Comparison of ENCODE assay signal across 8 cellular contexts in genomic region chr1:226738995-226739695, GRCh38. TPM values are rescaled to one million over a fixed set of nuclear protein-coding genes. Genes with fewer than 3 reads are reported as not detected.
DNase-seq lines count a peak whose midpoint lies in the region; ATAC-seq and TF ChIP-seq lines count a peak whose summit lies in the region.

Gene ITPKB (minus strand): TSS chr1:226739282. CDS start chr1:226737458, 1,824 bp downstream.

- H3K79me2 ChIP-seq in PC-9 (ENCODE audit: low read depth): peaks cover 27% of the 10 kb centered on the region

- H3K27me3 ChIP-seq in PC-9 (ENCODE audit: insufficient read depth, low read depth): no peaks in the 10 kb centered on the region
- H3K27me3 ChIP-seq in upper lobe of left lung: no peaks in the 10 kb centered on the region

- peaks cover 11% of the 10 kb centered on the region for H3K4me1 Mint-ChIP-seq in activated T-helper 17 cell treated with anti-CD3 and anti-CD28 coated beads, Interleukin-2, amount 50 U/mL, for 72 hours
- peaks cover 10% of the 10 kb centered on the region for H3K4me1 Mint-ChIP-seq in nephron

- H3K36me3 ChIP-seq in PC-9 (ENCODE audit: low read depth) (peaks cover 4% of the 10 kb centered on the region; the same call in 1 of the 2 replicates), upper lobe of left lung (peaks cover 0 to 16% (median 4%) of the 10 kb centered on the region in 4 donors)

- peak within 1 kb of the TSS; percentile 94 for H3K4me2 ChIP-seq in PC-9

- TF ChIP-seq POLR2A in upper lobe of left lung (IDR thresholded peaks at IDR 0.05): peak in 2 of 4 donors; percentile 36 to 53

- peak within 1 kb of the TSS; percentile 83 for H3K4me3 Mint-ChIP-seq in activated T-helper 17 cell treated with anti-CD3 and anti-CD28 coated beads, Interleukin-2, amount 50 U/mL, for 72 hours
- H3K4me3 Mint-ChIP-seq in nephron: peak within 1 kb of the TSS; percentile 87 to 96 (median 95)

- POLR2A ChIA-PET in PC-9 (lab: Charles Lee; ENCODE audit: unreplicated experiment): interaction anchor here (0.6 to 0.8 kb wide), 6 partner anchors 10 to 710 kb away, joined by 3 to 22 read pairs (median 12); no protein-coding TSS in a partner anchor

- H2AFZ ChIP-seq in PC-9: peak within 1 kb of the TSS; percentile 99

- H3K4me3 ChIP-seq in PC-9 (peak within 1 kb of the TSS; percentile 92), upper lobe of left lung (peak within 1 kb of the TSS; percentile 60 to 79 (median 78))

- no peaks in the 10 kb centered on the region for H3F3A ChIP-seq in PC-9 (ENCODE audit: insufficient read depth, low read depth)

- CTCF ChIA-PET in PC-9 (lab: Charles Lee): interaction anchor here (0.6 to 0.7 kb wide), 3 partner anchors 76 to 1485 kb away, joined by 3 to 12 read pairs (median 4); no protein-coding TSS in a partner anchor

- 1% methylated on average over 22 to 23 of the region's 23 CpGs for WGBS in upper lobe of left lung, 2 donors

- H3K4me1 ChIP-seq in PC-9 (replicated peaks; ENCODE audit: insufficient read depth) (peaks cover 14% of the 10 kb centered on the region), upper lobe of left lung (peaks cover 27 to 40% (median 39%) of the 10 kb centered on the region in 4 donors)

- intact Hi-C loops in PC-9 (cut with micrococcal nuclease; ENCODE audit: unreplicated experiment): loop anchor here (1.0 to 5.0 kb wide), 3 partner anchors 16 to 77 kb away; no protein-coding TSS in a partner anchor

- no peaks in the 10 kb centered on the region for H3K9me3 Mint-ChIP-seq in activated T-helper 17 cell treated with anti-CD3 and anti-CD28 coated beads, Interleukin-2, amount 50 U/mL, for 72 hours
- peaks cover 10% of the 10 kb centered on the region for H3K9me3 Mint-ChIP-seq in nephron

- ATAC-seq in GM21723 (IDR thresholded peaks at IDR 0.05; ENCODE audit: unreplicated experiment) (peak; percentile 26), upper lobe of left lung (ENCODE audit: low FRiP score in 2 of 2) (peak; percentile 69 to 77), GM19328 (IDR thresholded peaks at IDR 0.05; ENCODE audit: unreplicated experiment) (no peak)
- peak; percentile 45 for ATAC-seq in activated T-helper 17 cell treated with anti-CD3 and anti-CD28 coated beads, Interleukin-2, amount 50 U/mL, for 72 hours (replicated peaks)

- no peaks in the 10 kb centered on the region for H3K9me2 ChIP-seq in PC-9 (ENCODE audit: insufficient read depth)

- H3K36me3 Mint-ChIP-seq in activated T-helper 17 cell treated with anti-CD3 and anti-CD28 coated beads, Interleukin-2, amount 50 U/mL, for 72 hours (ENCODE audit: low read depth): peaks cover 37% of the 10 kb centered on the region
- peaks cover 8% of the 10 kb centered on the region for H3K36me3 Mint-ChIP-seq in nephron (ENCODE audit: low read depth)

- no peak for TF ChIP-seq EP300 in upper lobe of left lung (IDR thresholded peaks at IDR 0.05)

- TF ChIP-seq CTCF in PC-9 (conservative IDR thresholded peaks at IDR 0.05) (no peak), nephron (IDR thresholded peaks at IDR 0.05; ENCODE audit: unreplicated experiment in 3 of 3) (no peak), upper lobe of left lung (IDR thresholded peaks at IDR 0.05) (no peak)

- BruUV-seq in PC-9 (replicated peaks; lab: Mats Ljungman, UMichigan): no TSS peak

- no peaks in the 10 kb centered on the region for H4K20me1 ChIP-seq in PC-9 (ENCODE audit: insufficient read depth)

- H3K9me3 ChIP-seq in PC-9 (ENCODE audit: insufficient read depth, low read depth): no peaks in the 10 kb centered on the region; the same call in none of the 2 replicates
- no peaks in the 10 kb centered on the region for H3K9me3 ChIP-seq in upper lobe of left lung

- peak within 1 kb of the TSS; percentile 39; the same call in 1 of the 2 replicates for H3K27ac ChIP-seq in PC-9
- H3K27ac ChIP-seq in upper lobe of left lung: peak within 1 kb of the TSS; percentile 84 to 98 (median 92)

- peak; percentile 78 for DNase-seq in Ammon's horn (ENCODE audit: low spot score)
- peak; percentile 57 to 73 for DNase-seq in PC-9
- DNase-seq in fibroblast of the conjunctiva (ENCODE audit: low read depth): peak; percentile 69
- peak; percentile 68 to 87 for DNase-seq in upper lobe of left lung

- no peaks in the 10 kb centered on the region for H3K27me3 Mint-ChIP-seq in activated T-helper 17 cell treated with anti-CD3 and anti-CD28 coated beads, Interleukin-2, amount 50 U/mL, for 72 hours
- peaks cover 18% of the 10 kb centered on the region for H3K27me3 Mint-ChIP-seq in nephron (ENCODE audit: low read depth)

- peak within 1 kb of the TSS; percentile 94 for H3K27ac Mint-ChIP-seq in activated T-helper 17 cell treated with anti-CD3 and anti-CD28 coated beads, Interleukin-2, amount 50 U/mL, for 72 hours
- peak within 1 kb of the TSS; percentile 90 to 95 (median 94) for H3K27ac Mint-ChIP-seq in nephron

RNA-seq across cellular contexts. Expression of gene ITPKB, which starts in this region (rescaled TPM):
- total RNA-seq in PC-9 (2021) (12.2 and 13.4 TPM in 2 replicates), upper lobe of left lung (10 to 100 TPM; 19.8 to 62.9 (median 45.8) TPM)
- total RNA-seq in activated T-helper 17 cell treated with anti-CD3 and anti-CD28 coated beads, Interleukin-2, amount 50 U/mL, for 72 hours: 10 to 100 TPM; 30.1 to 39.2 TPM
